Comparison of ENCODE assay signal across 17 cellular contexts in genomic region chr20:25018425-25018824, GRCh38. TPM values are rescaled to one million over a fixed set of nuclear protein-coding genes. Genes with fewer than 3 reads are reported as not detected.
DNase-seq lines count a peak whose midpoint lies in the region; ATAC-seq and TF ChIP-seq lines count a peak whose summit lies in the region.
"Had no signal": no experiment of that assay in that cellular context is flagged by ENCODE, and none has a peak within 500 bp of the region (broad histone marks: within the 10 kb centered on the region; RNA-seq: fewer than 3 reads in every experiment).

No MANE protein-coding gene starts in this region.

- H3K27ac ChIP-seq in heart right ventricle = no peak overlapping the region
- peak overlapping the region; percentile 89 to 98 (median 95) for H3K27ac ChIP-seq in body of pancreas
- peak overlapping the region; percentile 60 to 83 for H3K27ac ChIP-seq in prostate gland
- no peak overlapping the region for H3K27ac ChIP-seq in vagina
- peak overlapping the region in 1 of 4 donors; percentile 56 for H3K27ac ChIP-seq in esophagus squamous epithelium
- H3K27ac ChIP-seq: GM23248, HL-60 had no signal

- H3K27me3 ChIP-seq in heart right ventricle (no peaks in the 10 kb centered on the region), body of pancreas (no peaks in the 10 kb centered on the region), prostate gland (replicated peaks; ENCODE audit: insufficient read depth) (no peaks in the 10 kb centered on the region), vagina (no peaks in the 10 kb centered on the region), esophagus squamous epithelium (no peaks in the 10 kb centered on the region)

- WGBS in heart right ventricle, 2 donors = 86% methylated on average over 2 of the region's 2 CpGs
- WGBS in body of pancreas, 2 donors = 19 to 29% methylated on average over 2 of the region's 2 CpGs
- 54% methylated on average over 2 of the region's 2 CpGs for WGBS in prostate gland
- 79 to 81% methylated on average over 2 of the region's 2 CpGs for WGBS in esophagus squamous epithelium, 2 donors

- TF ChIP-seq CTCF in heart right ventricle (IDR thresholded peaks at IDR 0.05) (no peak), body of pancreas (IDR thresholded peaks at IDR 0.05) (no peak), prostate gland (IDR thresholded peaks at IDR 0.05) (no peak), vagina (IDR thresholded peaks at IDR 0.05) (no peak), esophagus squamous epithelium (IDR thresholded peaks at IDR 0.05) (no peak)

- H3K4me3 ChIP-seq in heart right ventricle (no peak overlapping the region), body of pancreas (no peak overlapping the region), prostate gland (no peak overlapping the region), vagina (no peak overlapping the region), esophagus squamous epithelium (no peak overlapping the region)
- H3K4me3 ChIP-seq: GM23248, K562 had no signal

- peak; percentile 43 for DNase-seq in cardiac septum (ENCODE audit: low spot score)
- DNase-seq in heart right ventricle = no peak
- peak in 3 of 4 donors; percentile 12 to 19 (median 16) for DNase-seq in body of pancreas
- no peak for DNase-seq in prostate gland (ENCODE audit: low spot score)
- DNase-seq in vagina (ENCODE audit: extremely low spot score in 2 of 2) = no peak
- DNase-seq in esophagus squamous epithelium (lab: John Stamatoyannopoulos, UW) = no peak
- DNase-seq: AML-193; CD4-positive, alpha-beta T cell; GF-D8; GM23248; NCI-H1092 treated with DMSO at 0.1 percent for 48 hours; NCI-H187; NCI-H748 treated with DMSO at 0.1 percent for 48 hours; SHP77 treated with DMSO at 0.1 percent for 48 hours had no signal

- H3K36me3 ChIP-seq in heart right ventricle (peaks cover 0 to 93% (median 41%) of the 10 kb centered on the region in 9 donors), body of pancreas (replicated peaks in 1 of 2; ENCODE audit: insufficient read depth in 1 of 2, low read depth in 2 of 2) (peaks cover 0 to 3% of the 10 kb centered on the region in 2 donors), prostate gland (no peaks in the 10 kb centered on the region), vagina (peaks cover 0 to 19% of the 10 kb centered on the region in 2 donors), esophagus squamous epithelium (peaks cover 0 to 64% (median 2%) of the 10 kb centered on the region in 3 donors)

- intact Hi-C loops in cardiac septum (cut with DNase I) (no loop called here), heart right ventricle (cut with DNase I) (no loop called here), body of pancreas (cut with DNase I) (no loop called here), prostate gland (cut with DNase I) (no loop called here), vagina (cut with DNase I) (no loop called here), esophagus squamous epithelium (cut with DNase I) (no loop called here)

- ATAC-seq in heart right ventricle = no peak
- no peak for ATAC-seq in body of pancreas
- no peak for ATAC-seq in HG03565 (IDR thresholded peaks at IDR 0.05; ENCODE audit: unreplicated experiment)
- ATAC-seq: K562 had no signal

- TF ChIP-seq POLR2A in body of pancreas (IDR thresholded peaks at IDR 0.05) (no peak), prostate gland (IDR thresholded peaks at IDR 0.05) (no peak), vagina (IDR thresholded peaks at IDR 0.05) (no peak), esophagus squamous epithelium (IDR thresholded peaks at IDR 0.05) (no peak)

- peaks cover 0 to 39% (median 14%) of the 10 kb centered on the region in 9 donors for H3K4me1 ChIP-seq in heart right ventricle
- H3K4me1 ChIP-seq in body of pancreas = peaks cover 83% of the 10 kb centered on the region
- peaks cover 13% of the 10 kb centered on the region for H3K4me1 ChIP-seq in prostate gland (replicated peaks)
- H3K4me1 ChIP-seq in vagina = peaks cover 43% of the 10 kb centered on the region
- peaks cover 12 to 71% (median 32%) of the 10 kb centered on the region in 3 donors for H3K4me1 ChIP-seq in esophagus squamous epithelium

- no peaks in the 10 kb centered on the region for H3K9me3 ChIP-seq in heart right ventricle
- no peaks in the 10 kb centered on the region for H3K9me3 ChIP-seq in body of pancreas
- no peaks in the 10 kb centered on the region for H3K9me3 ChIP-seq in prostate gland
- H3K9me3 ChIP-seq in vagina = no peaks in the 10 kb centered on the region
- H3K9me3 ChIP-seq in esophagus squamous epithelium = no peaks in the 10 kb centered on the region

RNA-seq across cellular contexts. Expression of gene APMAP, which starts 25.9 kb away (rescaled TPM):
- total RNA-seq in cardiac septum = 28.2 TPM
- 10 to 100 TPM; 22.5 to 44.6 (median 33.1) TPM for total RNA-seq in heart right ventricle
- polyA plus RNA-seq in heart right ventricle = 10 to 100 TPM; 15.3 to 48.5 TPM
- 10 to 100 TPM; 38.9 to 51.4 TPM for total RNA-seq in body of pancreas
- 10 to 100 TPM; 70.5 to 93.8 TPM for total RNA-seq in prostate gland
- total RNA-seq in vagina = 29.7 TPM
- total RNA-seq in esophagus squamous epithelium = 10 to 100 TPM; 16.7 to 38.4 (median 25.6) TPM

RNA-seq across cellular contexts. Expression of gene ACSS1, which starts 39.5 kb away (rescaled TPM):
- total RNA-seq in cardiac septum = 47.6 TPM
- total RNA-seq in heart right ventricle = 100 to 1,000 TPM in 3 of 10 donors, 10 to 100 TPM in 7; 72.5 to 114 (median 87.4) TPM
- polyA plus RNA-seq in heart right ventricle = 10 to 100 TPM; 29.7 to 62.2 TPM
- 10 to 100 TPM; 73.8 to 83.8 TPM for total RNA-seq in body of pancreas
- total RNA-seq in prostate gland = 100 to 1,000 TPM; 111 to 170 TPM
- 26.3 TPM for total RNA-seq in vagina
- 10 to 100 TPM in 3 of 4 donors, 1 to 10 TPM in 1; 5.8 to 23.5 (median 11.1) TPM for total RNA-seq in esophagus squamous epithelium

Comparison
In these comparisons a context has a peak if more than half of its experiments do, and no peak if none do; other contexts are left out.
1. DNase-seq: peak in cardiac septum (single experiment) and body of pancreas (3 of 4); none in heart right ventricle (0 of 2), prostate gland (single experiment), vagina (0 of 2) and esophagus squamous epithelium (single experiment).
2. H3K27ac ChIP-seq: peak in body of pancreas (4 of 4) and prostate gland (2 of 2); none in heart right ventricle (0 of 10) and vagina (single experiment).